Comparison of ENCODE assay signal across 1 cellular context in genomic region chr5:34192064-34192922, GRCh38.
TF ChIP-seq lines count a peak whose summit lies in the region.

No MANE protein-coding gene starts in this region.

TF ChIP-seq in GM12878, 131 proteins besides CTCF, POLR2A, EP300 and RAD21:
- TF ChIP-seq, protein P1, sequence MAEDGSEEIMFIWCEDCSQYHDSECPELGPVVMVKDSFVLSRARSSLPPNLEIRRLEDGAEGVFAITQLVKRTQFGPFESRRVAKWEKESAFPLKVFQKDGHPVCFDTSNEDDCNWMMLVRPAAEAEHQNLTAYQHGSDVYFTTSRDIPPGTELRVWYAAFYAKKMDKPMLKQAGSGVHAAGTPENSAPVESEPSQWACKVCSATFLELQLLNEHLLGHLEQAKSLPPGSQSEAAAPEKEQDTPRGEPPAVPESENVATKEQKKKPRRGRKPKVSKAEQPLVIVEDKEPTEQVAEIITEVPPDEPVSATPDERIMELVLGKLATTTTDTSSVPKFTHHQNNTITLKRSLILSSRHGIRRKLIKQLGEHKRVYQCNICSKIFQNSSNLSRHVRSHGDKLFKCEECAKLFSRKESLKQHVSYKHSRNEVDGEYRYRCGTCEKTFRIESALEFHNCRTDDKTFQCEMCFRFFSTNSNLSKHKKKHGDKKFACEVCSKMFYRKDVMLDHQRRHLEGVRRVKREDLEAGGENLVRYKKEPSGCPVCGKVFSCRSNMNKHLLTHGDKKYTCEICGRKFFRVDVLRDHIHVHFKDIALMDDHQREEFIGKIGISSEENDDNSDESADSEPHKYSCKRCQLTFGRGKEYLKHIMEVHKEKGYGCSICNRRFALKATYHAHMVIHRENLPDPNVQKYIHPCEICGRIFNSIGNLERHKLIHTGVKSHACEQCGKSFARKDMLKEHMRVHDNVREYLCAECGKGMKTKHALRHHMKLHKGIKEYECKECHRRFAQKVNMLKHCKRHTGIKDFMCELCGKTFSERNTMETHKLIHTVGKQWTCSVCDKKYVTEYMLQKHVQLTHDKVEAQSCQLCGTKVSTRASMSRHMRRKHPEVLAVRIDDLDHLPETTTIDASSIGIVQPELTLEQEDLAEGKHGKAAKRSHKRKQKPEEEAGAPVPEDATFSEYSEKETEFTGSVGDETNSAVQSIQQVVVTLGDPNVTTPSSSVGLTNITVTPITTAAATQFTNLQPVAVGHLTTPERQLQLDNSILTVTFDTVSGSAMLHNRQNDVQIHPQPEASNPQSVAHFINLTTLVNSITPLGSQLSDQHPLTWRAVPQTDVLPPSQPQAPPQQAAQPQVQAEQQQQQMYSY (CRISPR knock-in tag; IDR thresholded peaks at IDR 0.05): peak; percentile 38; the same call in 1 of the 2 replicates
- TF ChIP-seq HCFC1 (IDR thresholded peaks at IDR 0.05; ENCODE audit: low read length): 0 out of 2 replicates have a peak, but pooled peaks have one; percentile 19
- peak; percentile 65; the same call in 1 of the 2 replicates for TF ChIP-seq HDGF (IDR thresholded peaks at IDR 0.05)
- peak; percentile 48 for TF ChIP-seq RELA (IDR thresholded peaks at IDR 0.05; ENCODE audit: borderline replicate concordance, partially characterized antibody)
- TF ChIP-seq, protein P2, sequence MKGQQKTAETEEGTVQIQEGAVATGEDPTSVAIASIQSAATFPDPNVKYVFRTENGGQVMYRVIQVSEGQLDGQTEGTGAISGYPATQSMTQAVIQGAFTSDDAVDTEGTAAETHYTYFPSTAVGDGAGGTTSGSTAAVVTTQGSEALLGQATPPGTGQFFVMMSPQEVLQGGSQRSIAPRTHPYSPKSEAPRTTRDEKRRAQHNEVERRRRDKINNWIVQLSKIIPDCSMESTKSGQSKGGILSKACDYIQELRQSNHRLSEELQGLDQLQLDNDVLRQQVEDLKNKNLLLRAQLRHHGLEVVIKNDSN (IDR thresholded peaks at IDR 0.05; ENCODE audit: borderline replicate concordance, extremely low read length, insufficient read depth, low read depth, low read length): peak; percentile 16
